Comparison of ENCODE assay signal across 22 cellular contexts in the genomic region with DNA sequence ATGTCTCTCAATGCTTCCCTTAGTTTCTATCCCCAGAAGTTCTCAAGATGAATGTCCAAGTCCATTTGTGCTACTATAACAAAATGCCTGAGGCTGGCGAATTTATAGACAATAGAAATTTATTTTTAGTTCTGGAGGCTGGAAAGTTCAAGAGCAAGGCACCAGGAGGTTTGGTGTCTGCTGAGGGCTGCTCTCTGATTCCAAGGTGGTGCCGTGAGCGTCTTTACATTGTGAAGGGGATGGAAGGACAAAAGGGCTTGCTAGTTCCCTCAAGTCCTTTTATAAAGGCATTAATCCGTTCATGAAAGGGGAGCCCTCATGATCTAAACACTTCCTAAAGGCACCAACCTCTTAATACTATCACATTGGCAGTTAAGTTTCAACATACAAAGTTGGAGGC. TPM values are rescaled to one million over a fixed set of nuclear protein-coding genes. Genes with fewer than 3 reads are reported as not detected.
A peak's percentile ranks its signal among the peaks of the same experiment; 100 is the strongest.
DNase-seq lines count a peak whose midpoint lies in the region; ATAC-seq, FAIRE-seq and TF ChIP-seq lines count a peak whose summit lies in the region.
"Had no signal": no experiment of that assay in that cellular context is flagged by ENCODE, and none has a peak within 500 bp of the region (broad histone marks: within the 10 kb centered on the region; RNA-seq: fewer than 3 reads in every experiment).

No MANE protein-coding gene starts in this region.

- H3F3A ChIP-seq in GM23338 (replicated peaks; ENCODE audit: low read depth), result no peaks in the 10 kb centered on the region

- no peak for TF ChIP-seq CTCF in GM23338 (conservative IDR thresholded peaks at IDR 0.05; ENCODE audit: low read depth in 2 of 2)
- TF ChIP-seq CTCF in neural crest cell (conservative IDR thresholded peaks at IDR 0.05), result no peak

- H3K27me3 Mint-ChIP-seq in GM23338 (ENCODE audit: insufficient read depth, low read depth, poor library complexity) (peaks cover 6% of the 10 kb centered on the region), neural crest cell (ENCODE audit: low read depth) (no peaks in the 10 kb centered on the region)

- H3K4me1 ChIP-seq in GM23338 (ENCODE audit: insufficient read depth), result peaks cover 29% of the 10 kb centered on the region

- peaks cover 16% of the 10 kb centered on the region for H4K20me1 ChIP-seq in GM23338 (replicated peaks; ENCODE audit: insufficient read depth)
- H4K20me1 ChIP-seq: BLaER1 treated with 17β-estradiol and CSF1 and Interleukin-3, amounts not matched to agents 10 nM and 100 nM had no signal

- peaks cover 22% of the 10 kb centered on the region for H3K4me1 Mint-ChIP-seq in GM23338
- peaks cover 57% of the 10 kb centered on the region for H3K4me1 Mint-ChIP-seq in neural crest cell

- no peak for DNase-seq in GM23338 (ENCODE audit: low spot score)
- DNase-seq in SK-N-MC (ENCODE audit: low read depth, low spot score), result no peak
- DNase-seq in foreskin melanocyte, result peak; percentile 51
- DNase-seq in neural crest cell (ENCODE audit: low read depth, low spot score), result no peak
- DNase-seq in AG08396 (ENCODE audit: low spot score), result no peak
- DNase-seq in RCC 7860 (ENCODE audit: low spot score), result no peak
- DNase-seq in Kasumi-1 (lab: John Stamatoyannopoulos, UW), result no peak
- DNase-seq in NCI-H345 (lab: John Stamatoyannopoulos, UW), result no peak
- DNase-seq: 8988T; CD8-positive, alpha-beta T cell; COR-L47; DMS 273 treated with DMSO at 0.1 percent for 48 hours; DND-41; EL; HFFc6; IMR-90 had no signal

- peaks cover 40% of the 10 kb centered on the region for H3K79me2 ChIP-seq in GM23338 (replicated peaks; ENCODE audit: insufficient read depth)

- no peak overlapping the region for H3K9ac ChIP-seq in SK-N-MC (ENCODE audit: insufficient read length)
- H3K9ac ChIP-seq: BLaER1 treated with 17β-estradiol and CSF1 and Interleukin-3, amounts not matched to agents 10 nM and 100 nM; GM23248 had no signal

- H3K27ac Mint-ChIP-seq in GM23338, result no peak overlapping the region
- no peak overlapping the region for H3K27ac Mint-ChIP-seq in neural crest cell (ENCODE audit: unreplicated experiment)
- H3K27ac Mint-ChIP-seq: B cell; CD8-positive, alpha-beta T cell; HFFc6 had no signal

- no peak overlapping the region for H2AFZ ChIP-seq in GM23338
- H2AFZ ChIP-seq: GM23248 had no signal

- H3K27ac ChIP-seq in GM23338 (ENCODE audit: low read depth) (no peak overlapping the region), SK-N-MC (peak overlapping the region; percentile 73)
- H3K27ac ChIP-seq: GM23248 had no signal

- no peak overlapping the region for H3K4me2 ChIP-seq in GM23338

- no peaks in the 10 kb centered on the region for H3K36me3 ChIP-seq in GM23338 (ENCODE audit: insufficient read depth)
- 0 out of 2 replicates have a peak, but pooled peaks cover 6% of the 10 kb centered on the region for H3K36me3 ChIP-seq in SK-N-MC (ENCODE audit: insufficient read depth, low read length)
- H3K36me3 ChIP-seq: BLaER1 treated with 17β-estradiol and CSF1 and Interleukin-3, amounts not matched to agents 10 nM and 100 nM had no signal

- H3K27me3 ChIP-seq in GM23338 (ENCODE audit: insufficient read depth), result no peaks in the 10 kb centered on the region

- H3K36me3 Mint-ChIP-seq in GM23338 (ENCODE audit: low read depth) (peaks cover 5% of the 10 kb centered on the region), neural crest cell (ENCODE audit: low read depth) (peaks cover 6% of the 10 kb centered on the region)
- H3K36me3 Mint-ChIP-seq: CD8-positive, alpha-beta T cell had no signal

- H3K9me3 Mint-ChIP-seq in GM23338, result peaks cover 3% of the 10 kb centered on the region; the same call in 2 of the 3 replicates
- H3K9me3 Mint-ChIP-seq in neural crest cell, result no peaks in the 10 kb centered on the region
- H3K9me3 Mint-ChIP-seq: CD8-positive, alpha-beta T cell; HFFc6 had no signal

- no peak for FAIRE-seq in RCC 7860 (lab: Jason Lieb, UNC)
- FAIRE-seq: H54, HTR-8/SVneo had no signal

- no peaks in the 10 kb centered on the region; the same call in 1 of the 2 replicates for H3K9me3 ChIP-seq in SK-N-MC (ENCODE audit: low read depth, low read length)

- H3K4me3 ChIP-seq in GM23338 (no peak overlapping the region), SK-N-MC (peak overlapping the region; percentile 23; the same call in 1 of the 2 replicates)
- H3K4me3 ChIP-seq: BLaER1 treated with 17β-estradiol and CSF1 and Interleukin-3, amounts not matched to agents 10 nM and 100 nM; GM23248 had no signal

- ATAC-seq in GM23338, result peak; percentile 45; the same call in 2 of the 3 replicates
- ATAC-seq: CD8-positive, alpha-beta T cell; HCT116 had no signal

- no peaks in the 10 kb centered on the region for H3K9me2 ChIP-seq in GM23338 (ENCODE audit: insufficient read depth)

- no peak overlapping the region for H3K4me3 Mint-ChIP-seq in GM23338
- H3K4me3 Mint-ChIP-seq in neural crest cell, result peak overlapping the region; percentile 36
- H3K4me3 Mint-ChIP-seq: B cell; CD8-positive, alpha-beta T cell; HFFc6 had no signal

TF ChIP-seq in GM23338, 12 proteins besides CTCF, POLR2A, EP300 and RAD21:
- TF ChIP-seq EZH2 (IDR thresholded peaks at IDR 0.05; ENCODE audit: low read depth, unreplicated experiment) (no peak), NANOG (IDR thresholded peaks at IDR 0.05; ENCODE audit: borderline replicate concordance) (no peak), ZNF331 (CRISPR knock-in tag; IDR thresholded peaks at IDR 0.05; ENCODE audit: low read depth) (no peak)
- TF ChIP-seq, protein P1, sequence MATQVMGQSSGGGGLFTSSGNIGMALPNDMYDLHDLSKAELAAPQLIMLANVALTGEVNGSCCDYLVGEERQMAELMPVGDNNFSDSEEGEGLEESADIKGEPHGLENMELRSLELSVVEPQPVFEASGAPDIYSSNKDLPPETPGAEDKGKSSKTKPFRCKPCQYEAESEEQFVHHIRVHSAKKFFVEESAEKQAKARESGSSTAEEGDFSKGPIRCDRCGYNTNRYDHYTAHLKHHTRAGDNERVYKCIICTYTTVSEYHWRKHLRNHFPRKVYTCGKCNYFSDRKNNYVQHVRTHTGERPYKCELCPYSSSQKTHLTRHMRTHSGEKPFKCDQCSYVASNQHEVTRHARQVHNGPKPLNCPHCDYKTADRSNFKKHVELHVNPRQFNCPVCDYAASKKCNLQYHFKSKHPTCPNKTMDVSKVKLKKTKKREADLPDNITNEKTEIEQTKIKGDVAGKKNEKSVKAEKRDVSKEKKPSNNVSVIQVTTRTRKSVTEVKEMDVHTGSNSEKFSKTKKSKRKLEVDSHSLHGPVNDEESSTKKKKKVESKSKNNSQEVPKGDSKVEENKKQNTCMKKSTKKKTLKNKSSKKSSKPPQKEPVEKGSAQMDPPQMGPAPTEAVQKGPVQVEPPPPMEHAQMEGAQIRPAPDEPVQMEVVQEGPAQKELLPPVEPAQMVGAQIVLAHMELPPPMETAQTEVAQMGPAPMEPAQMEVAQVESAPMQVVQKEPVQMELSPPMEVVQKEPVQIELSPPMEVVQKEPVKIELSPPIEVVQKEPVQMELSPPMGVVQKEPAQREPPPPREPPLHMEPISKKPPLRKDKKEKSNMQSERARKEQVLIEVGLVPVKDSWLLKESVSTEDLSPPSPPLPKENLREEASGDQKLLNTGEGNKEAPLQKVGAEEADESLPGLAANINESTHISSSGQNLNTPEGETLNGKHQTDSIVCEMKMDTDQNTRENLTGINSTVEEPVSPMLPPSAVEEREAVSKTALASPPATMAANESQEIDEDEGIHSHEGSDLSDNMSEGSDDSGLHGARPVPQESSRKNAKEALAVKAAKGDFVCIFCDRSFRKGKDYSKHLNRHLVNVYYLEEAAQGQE (IDR thresholded peaks at IDR 0.05; ENCODE audit: unreplicated experiment), result no peak

RNA-seq across cellular contexts. Expression of a gene that starts 12.3 kb away (rescaled TPM):
- total RNA-seq in GM23338 (2014; rRNA removed; shearing (Covaris generic)), result 61.5 and 64.3 TPM in 2 replicates
- polyA plus RNA-seq in GM23338 (2016; fragmentation: Nextera tagmentation; extraction: Ambion mirVana), result 20.1 and 22.0 TPM in 2 replicates
- total RNA-seq in neural crest cell, result 105 and 106 TPM in 2 replicates
